In the genomic region with DNA sequence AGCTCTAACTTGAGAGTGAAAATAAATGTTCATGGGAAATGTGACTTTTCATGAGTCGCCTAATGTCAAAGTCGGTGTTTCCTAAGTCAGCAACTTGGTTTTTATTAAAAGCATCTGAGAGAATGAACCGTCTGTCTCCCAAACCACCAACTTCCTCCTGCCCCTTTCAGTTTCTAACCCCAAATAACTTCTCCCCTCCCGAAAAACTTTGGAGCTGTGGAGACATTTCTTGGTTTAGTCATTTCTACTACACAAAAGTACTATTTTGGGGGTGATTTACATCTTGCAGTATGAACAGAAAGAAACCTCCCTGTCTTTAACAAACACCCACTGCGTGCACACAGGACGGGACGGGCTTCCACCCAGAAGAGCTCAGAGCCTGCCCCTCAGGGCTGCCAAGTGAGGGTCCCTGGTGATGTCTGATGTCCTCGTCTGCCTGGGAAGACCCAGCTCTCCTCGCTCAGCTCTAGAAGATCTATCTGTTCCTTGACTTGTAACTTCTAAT, we compare ENCODE assay signal across 1 cellular context.
TF ChIP-seq lines count a peak whose summit lies in the region.

No MANE protein-coding gene starts in this region.

TF ChIP-seq in GM12878, 131 proteins besides CTCF, POLR2A, EP300 and RAD21 (continued from another document and continues in another):
- TF ChIP-seq, protein P1, sequence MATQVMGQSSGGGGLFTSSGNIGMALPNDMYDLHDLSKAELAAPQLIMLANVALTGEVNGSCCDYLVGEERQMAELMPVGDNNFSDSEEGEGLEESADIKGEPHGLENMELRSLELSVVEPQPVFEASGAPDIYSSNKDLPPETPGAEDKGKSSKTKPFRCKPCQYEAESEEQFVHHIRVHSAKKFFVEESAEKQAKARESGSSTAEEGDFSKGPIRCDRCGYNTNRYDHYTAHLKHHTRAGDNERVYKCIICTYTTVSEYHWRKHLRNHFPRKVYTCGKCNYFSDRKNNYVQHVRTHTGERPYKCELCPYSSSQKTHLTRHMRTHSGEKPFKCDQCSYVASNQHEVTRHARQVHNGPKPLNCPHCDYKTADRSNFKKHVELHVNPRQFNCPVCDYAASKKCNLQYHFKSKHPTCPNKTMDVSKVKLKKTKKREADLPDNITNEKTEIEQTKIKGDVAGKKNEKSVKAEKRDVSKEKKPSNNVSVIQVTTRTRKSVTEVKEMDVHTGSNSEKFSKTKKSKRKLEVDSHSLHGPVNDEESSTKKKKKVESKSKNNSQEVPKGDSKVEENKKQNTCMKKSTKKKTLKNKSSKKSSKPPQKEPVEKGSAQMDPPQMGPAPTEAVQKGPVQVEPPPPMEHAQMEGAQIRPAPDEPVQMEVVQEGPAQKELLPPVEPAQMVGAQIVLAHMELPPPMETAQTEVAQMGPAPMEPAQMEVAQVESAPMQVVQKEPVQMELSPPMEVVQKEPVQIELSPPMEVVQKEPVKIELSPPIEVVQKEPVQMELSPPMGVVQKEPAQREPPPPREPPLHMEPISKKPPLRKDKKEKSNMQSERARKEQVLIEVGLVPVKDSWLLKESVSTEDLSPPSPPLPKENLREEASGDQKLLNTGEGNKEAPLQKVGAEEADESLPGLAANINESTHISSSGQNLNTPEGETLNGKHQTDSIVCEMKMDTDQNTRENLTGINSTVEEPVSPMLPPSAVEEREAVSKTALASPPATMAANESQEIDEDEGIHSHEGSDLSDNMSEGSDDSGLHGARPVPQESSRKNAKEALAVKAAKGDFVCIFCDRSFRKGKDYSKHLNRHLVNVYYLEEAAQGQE (IDR thresholded peaks at IDR 0.05; ENCODE audit: low read depth, low read length) = no peak
- TF ChIP-seq MTA3 (IDR thresholded peaks at IDR 0.05; ENCODE audit: borderline replicate concordance, low read length) (peak; percentile 100), FOXM1 (IDR thresholded peaks at IDR 0.05; ENCODE audit: low read depth, low read length) (peak; percentile 100), GATAD2B (conservative IDR thresholded peaks at IDR 0.05; ENCODE audit: low read depth) (peak; percentile 71), RCOR1 (conservative IDR thresholded peaks at IDR 0.05; ENCODE audit: low read depth, low read length) (no peak), ZBED1 (IDR thresholded peaks at IDR 0.05; ENCODE audit: borderline replicate concordance) (peak; percentile 98), MXI1 (IDR thresholded peaks at IDR 0.05; ENCODE audit: low read depth, low read length) (no peak), KDM1A (IDR thresholded peaks at IDR 0.05; ENCODE audit: borderline replicate concordance) (no peak), NFXL1 (IDR thresholded peaks at IDR 0.05; ENCODE audit: borderline replicate concordance) (no peak), ZNF207 (IDR thresholded peaks at IDR 0.05; ENCODE audit: borderline replicate concordance) (no peak), ZNF622 (IDR thresholded peaks at IDR 0.05) (no peak), DPF2 (IDR thresholded peaks at IDR 0.05) (peak; percentile 30), TARDBP (IDR thresholded peaks at IDR 0.05; ENCODE audit: borderline replicate concordance) (no peak), PAX5 (IDR thresholded peaks at IDR 0.05; ENCODE audit: borderline replicate concordance, low read depth, low read length) (peak; percentile 72; the same call in 1 of the 2 replicates), BCL11A (IDR thresholded peaks at IDR 0.05; ENCODE audit: low read depth, low read length) (peak; percentile 89), TBL1XR1 (IDR thresholded peaks at IDR 0.05; ENCODE audit: low read depth, low read length) (peak; percentile 99), SPI1 (IDR thresholded peaks at IDR 0.05; ENCODE audit: borderline replicate concordance, insufficient read depth, low read depth, low read length) (no peak), CHD1 (IDR thresholded peaks at IDR 0.05; ENCODE audit: low read depth, low read length) (no peak), MEF2B (IDR thresholded peaks at IDR 0.05; ENCODE audit: partially characterized antibody, poor library complexity, severe bottlenecking) (peak; percentile 98), ZZZ3 (IDR thresholded peaks at IDR 0.05; ENCODE audit: control insufficient read depth, insufficient read length, low read depth) (no peak), GABPA (IDR thresholded peaks at IDR 0.05; ENCODE audit: low read depth) (no peak; the same call in 1 of the 2 replicates), EZH2 (IDR thresholded peaks at IDR 0.05; ENCODE audit: borderline replicate concordance, control insufficient read depth, low read depth, low read length) (no peak), CBX3 (IDR thresholded peaks at IDR 0.05; ENCODE audit: borderline replicate concordance, low read depth) (no peak), SUPT20H (IDR thresholded peaks at IDR 0.05; ENCODE audit: borderline replicate concordance, control insufficient read depth, low read depth, low read length) (no peak), MYB (IDR thresholded peaks at IDR 0.05; ENCODE audit: borderline replicate concordance, low read depth, low read length) (no peak), NR2C1 (IDR thresholded peaks at IDR 0.05) (no peak), CREB1 (IDR thresholded peaks at IDR 0.05; ENCODE audit: low read depth) (peak; percentile 64; the same call in 1 of the 2 replicates), ZNF217 (IDR thresholded peaks at IDR 0.05) (peak; percentile 35; the same call in 1 of the 2 replicates), SREBF2 (IDR thresholded peaks at IDR 0.05; ENCODE audit: low read length) (no peak), ASH2L (IDR thresholded peaks at IDR 0.05; ENCODE audit: borderline replicate concordance, low read depth) (0 out of 2 replicates have a peak, but pooled peaks have one; percentile 90), TAF1 (IDR thresholded peaks at IDR 0.05; ENCODE audit: borderline replicate concordance, low read depth, low read length) (peak; percentile 40; the same call in 1 of the 2 replicates), NBN (IDR thresholded peaks at IDR 0.05) (peak; percentile 73), SMAD1 (IDR thresholded peaks at IDR 0.05; ENCODE audit: low read depth, partially characterized antibody) (no peak)
- TF ChIP-seq, protein P2, sequence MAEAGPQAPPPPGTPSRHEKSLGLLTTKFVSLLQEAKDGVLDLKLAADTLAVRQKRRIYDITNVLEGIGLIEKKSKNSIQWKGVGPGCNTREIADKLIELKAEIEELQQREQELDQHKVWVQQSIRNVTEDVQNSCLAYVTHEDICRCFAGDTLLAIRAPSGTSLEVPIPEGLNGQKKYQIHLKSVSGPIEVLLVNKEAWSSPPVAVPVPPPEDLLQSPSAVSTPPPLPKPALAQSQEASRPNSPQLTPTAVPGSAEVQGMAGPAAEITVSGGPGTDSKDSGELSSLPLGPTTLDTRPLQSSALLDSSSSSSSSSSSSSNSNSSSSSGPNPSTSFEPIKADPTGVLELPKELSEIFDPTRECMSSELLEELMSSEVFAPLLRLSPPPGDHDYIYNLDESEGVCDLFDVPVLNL (IDR thresholded peaks at IDR 0.05; ENCODE audit: low read depth, low read length) = no peak
- TF ChIP-seq, protein P3, sequence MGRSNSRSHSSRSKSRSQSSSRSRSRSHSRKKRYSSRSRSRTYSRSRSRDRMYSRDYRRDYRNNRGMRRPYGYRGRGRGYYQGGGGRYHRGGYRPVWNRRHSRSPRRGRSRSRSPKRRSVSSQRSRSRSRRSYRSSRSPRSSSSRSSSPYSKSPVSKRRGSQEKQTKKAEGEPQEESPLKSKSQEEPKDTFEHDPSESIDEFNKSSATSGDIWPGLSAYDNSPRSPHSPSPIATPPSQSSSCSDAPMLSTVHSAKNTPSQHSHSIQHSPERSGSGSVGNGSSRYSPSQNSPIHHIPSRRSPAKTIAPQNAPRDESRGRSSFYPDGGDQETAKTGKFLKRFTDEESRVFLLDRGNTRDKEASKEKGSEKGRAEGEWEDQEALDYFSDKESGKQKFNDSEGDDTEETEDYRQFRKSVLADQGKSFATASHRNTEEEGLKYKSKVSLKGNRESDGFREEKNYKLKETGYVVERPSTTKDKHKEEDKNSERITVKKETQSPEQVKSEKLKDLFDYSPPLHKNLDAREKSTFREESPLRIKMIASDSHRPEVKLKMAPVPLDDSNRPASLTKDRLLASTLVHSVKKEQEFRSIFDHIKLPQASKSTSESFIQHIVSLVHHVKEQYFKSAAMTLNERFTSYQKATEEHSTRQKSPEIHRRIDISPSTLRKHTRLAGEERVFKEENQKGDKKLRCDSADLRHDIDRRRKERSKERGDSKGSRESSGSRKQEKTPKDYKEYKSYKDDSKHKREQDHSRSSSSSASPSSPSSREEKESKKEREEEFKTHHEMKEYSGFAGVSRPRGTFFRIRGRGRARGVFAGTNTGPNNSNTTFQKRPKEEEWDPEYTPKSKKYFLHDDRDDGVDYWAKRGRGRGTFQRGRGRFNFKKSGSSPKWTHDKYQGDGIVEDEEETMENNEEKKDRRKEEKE (IDR thresholded peaks at IDR 0.05) = no peak
- TF ChIP-seq, protein P4, sequence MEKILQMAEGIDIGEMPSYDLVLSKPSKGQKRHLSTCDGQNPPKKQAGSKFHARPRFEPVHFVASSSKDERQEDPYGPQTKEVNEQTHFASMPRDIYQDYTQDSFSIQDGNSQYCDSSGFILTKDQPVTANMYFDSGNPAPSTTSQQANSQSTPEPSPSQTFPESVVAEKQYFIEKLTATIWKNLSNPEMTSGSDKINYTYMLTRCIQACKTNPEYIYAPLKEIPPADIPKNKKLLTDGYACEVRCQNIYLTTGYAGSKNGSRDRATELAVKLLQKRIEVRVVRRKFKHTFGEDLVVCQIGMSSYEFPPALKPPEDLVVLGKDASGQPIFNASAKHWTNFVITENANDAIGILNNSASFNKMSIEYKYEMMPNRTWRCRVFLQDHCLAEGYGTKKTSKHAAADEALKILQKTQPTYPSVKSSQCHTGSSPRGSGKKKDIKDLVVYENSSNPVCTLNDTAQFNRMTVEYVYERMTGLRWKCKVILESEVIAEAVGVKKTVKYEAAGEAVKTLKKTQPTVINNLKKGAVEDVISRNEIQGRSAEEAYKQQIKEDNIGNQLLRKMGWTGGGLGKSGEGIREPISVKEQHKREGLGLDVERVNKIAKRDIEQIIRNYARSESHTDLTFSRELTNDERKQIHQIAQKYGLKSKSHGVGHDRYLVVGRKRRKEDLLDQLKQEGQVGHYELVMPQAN (conservative IDR thresholded peaks at IDR 0.05) = 0 out of 2 replicates have a peak, but pooled peaks have one; percentile 18
- TF ChIP-seq, protein P5, sequence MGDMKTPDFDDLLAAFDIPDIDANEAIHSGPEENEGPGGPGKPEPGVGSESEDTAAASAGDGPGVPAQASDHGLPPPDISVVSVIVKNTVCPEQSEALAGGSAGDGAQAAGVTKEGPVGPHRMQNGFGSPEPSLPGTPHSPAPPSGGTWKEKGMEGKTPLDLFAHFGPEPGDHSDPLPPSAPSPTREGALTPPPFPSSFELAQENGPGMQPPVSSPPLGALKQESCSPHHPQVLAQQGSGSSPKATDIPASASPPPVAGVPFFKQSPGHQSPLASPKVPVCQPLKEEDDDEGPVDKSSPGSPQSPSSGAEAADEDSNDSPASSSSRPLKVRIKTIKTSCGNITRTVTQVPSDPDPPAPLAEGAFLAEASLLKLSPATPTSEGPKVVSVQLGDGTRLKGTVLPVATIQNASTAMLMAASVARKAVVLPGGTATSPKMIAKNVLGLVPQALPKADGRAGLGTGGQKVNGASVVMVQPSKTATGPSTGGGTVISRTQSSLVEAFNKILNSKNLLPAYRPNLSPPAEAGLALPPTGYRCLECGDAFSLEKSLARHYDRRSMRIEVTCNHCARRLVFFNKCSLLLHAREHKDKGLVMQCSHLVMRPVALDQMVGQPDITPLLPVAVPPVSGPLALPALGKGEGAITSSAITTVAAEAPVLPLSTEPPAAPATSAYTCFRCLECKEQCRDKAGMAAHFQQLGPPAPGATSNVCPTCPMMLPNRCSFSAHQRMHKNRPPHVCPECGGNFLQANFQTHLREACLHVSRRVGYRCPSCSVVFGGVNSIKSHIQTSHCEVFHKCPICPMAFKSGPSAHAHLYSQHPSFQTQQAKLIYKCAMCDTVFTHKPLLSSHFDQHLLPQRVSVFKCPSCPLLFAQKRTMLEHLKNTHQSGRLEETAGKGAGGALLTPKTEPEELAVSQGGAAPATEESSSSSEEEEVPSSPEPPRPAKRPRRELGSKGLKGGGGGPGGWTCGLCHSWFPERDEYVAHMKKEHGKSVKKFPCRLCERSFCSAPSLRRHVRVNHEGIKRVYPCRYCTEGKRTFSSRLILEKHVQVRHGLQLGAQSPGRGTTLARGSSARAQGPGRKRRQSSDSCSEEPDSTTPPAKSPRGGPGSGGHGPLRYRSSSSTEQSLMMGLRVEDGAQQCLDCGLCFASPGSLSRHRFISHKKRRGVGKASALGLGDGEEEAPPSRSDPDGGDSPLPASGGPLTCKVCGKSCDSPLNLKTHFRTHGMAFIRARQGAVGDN (IDR thresholded peaks at IDR 0.05) = no peak
- TF ChIP-seq, protein P6, sequence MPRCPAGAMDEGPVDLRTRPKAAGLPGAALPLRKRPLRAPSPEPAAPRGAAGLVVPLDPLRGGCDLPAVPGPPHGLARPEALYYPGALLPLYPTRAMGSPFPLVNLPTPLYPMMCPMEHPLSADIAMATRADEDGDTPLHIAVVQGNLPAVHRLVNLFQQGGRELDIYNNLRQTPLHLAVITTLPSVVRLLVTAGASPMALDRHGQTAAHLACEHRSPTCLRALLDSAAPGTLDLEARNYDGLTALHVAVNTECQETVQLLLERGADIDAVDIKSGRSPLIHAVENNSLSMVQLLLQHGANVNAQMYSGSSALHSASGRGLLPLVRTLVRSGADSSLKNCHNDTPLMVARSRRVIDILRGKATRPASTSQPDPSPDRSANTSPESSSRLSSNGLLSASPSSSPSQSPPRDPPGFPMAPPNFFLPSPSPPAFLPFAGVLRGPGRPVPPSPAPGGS (IDR thresholded peaks at IDR 0.05; ENCODE audit: borderline replicate concordance, insufficient read depth, low read depth, low read length, poor library complexity, severe bottlenecking) = peak; percentile 85
- TF ChIP-seq, protein P7, sequence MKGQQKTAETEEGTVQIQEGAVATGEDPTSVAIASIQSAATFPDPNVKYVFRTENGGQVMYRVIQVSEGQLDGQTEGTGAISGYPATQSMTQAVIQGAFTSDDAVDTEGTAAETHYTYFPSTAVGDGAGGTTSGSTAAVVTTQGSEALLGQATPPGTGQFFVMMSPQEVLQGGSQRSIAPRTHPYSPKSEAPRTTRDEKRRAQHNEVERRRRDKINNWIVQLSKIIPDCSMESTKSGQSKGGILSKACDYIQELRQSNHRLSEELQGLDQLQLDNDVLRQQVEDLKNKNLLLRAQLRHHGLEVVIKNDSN (IDR thresholded peaks at IDR 0.05; ENCODE audit: borderline replicate concordance, extremely low read length, insufficient read depth, low read depth, low read length) = no peak
- TF ChIP-seq, protein P8, sequence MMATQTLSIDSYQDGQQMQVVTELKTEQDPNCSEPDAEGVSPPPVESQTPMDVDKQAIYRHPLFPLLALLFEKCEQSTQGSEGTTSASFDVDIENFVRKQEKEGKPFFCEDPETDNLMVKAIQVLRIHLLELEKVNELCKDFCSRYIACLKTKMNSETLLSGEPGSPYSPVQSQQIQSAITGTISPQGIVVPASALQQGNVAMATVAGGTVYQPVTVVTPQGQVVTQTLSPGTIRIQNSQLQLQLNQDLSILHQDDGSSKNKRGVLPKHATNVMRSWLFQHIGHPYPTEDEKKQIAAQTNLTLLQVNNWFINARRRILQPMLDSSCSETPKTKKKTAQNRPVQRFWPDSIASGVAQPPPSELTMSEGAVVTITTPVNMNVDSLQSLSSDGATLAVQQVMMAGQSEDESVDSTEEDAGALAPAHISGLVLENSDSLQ (IDR thresholded peaks at IDR 0.05) = no peak
- TF ChIP-seq, protein P9, sequence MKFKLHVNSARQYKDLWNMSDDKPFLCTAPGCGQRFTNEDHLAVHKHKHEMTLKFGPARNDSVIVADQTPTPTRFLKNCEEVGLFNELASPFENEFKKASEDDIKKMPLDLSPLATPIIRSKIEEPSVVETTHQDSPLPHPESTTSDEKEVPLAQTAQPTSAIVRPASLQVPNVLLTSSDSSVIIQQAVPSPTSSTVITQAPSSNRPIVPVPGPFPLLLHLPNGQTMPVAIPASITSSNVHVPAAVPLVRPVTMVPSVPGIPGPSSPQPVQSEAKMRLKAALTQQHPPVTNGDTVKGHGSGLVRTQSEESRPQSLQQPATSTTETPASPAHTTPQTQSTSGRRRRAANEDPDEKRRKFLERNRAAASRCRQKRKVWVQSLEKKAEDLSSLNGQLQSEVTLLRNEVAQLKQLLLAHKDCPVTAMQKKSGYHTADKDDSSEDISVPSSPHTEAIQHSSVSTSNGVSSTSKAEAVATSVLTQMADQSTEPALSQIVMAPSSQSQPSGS (IDR thresholded peaks at IDR 0.05; ENCODE audit: low read length) = peak; percentile 97
